1 cellular context compared by ENCODE assay signal in the genomic region with DNA sequence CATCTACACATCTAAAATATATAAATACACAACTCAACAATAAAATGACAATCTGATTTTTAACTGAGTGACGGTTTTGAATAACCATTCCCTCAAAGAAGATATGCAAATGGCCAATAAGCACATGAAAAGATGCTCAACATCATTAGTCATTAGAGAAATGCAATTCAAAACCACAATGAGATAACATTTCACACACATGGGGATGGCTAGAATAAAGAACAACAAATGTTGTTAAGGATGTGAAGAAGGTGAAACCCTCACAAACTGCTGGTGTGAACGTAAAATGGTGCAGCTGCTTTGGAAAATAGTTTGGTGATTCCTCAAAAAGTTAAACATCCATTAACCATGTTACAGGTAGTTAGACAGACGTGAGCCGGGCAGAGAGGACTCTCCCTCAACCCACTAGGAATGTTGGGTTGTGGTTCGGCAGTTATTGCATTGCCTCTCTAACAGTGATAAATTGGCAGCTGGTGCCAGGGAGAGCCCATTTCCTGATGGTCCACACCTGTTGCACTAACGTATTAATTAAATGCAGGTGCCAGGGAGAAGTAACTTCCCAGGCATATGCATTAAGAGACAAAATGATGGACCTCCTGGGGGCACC.
TF ChIP-seq lines count a peak whose summit lies in the region.

No MANE protein-coding gene starts in this region.

TF ChIP-seq in K562, 482 proteins besides CTCF, POLR2A, EP300 and RAD21:
- TF ChIP-seq ZBED1 (IDR thresholded peaks at IDR 0.05) (no peak), RHOXF2B (CRISPR knock-in tag; conservative IDR thresholded peaks at IDR 0.05) (no peak), RBM14 (IDR thresholded peaks at IDR 0.05; ENCODE audit: borderline replicate concordance, insufficient read depth, low read depth, low read length) (no peak), XRCC4 (IDR thresholded peaks at IDR 0.05; ENCODE audit: extremely low read depth, insufficient read depth, insufficient read length) (no peak), SIN3B (IDR thresholded peaks at IDR 0.05; ENCODE audit: low read depth) (no peak), U2AF2 (optimal IDR thresholded peaks at IDR 0.05; ENCODE audit: low read depth, low read length) (no peak), ILK (tag; IDR thresholded peaks at IDR 0.05; ENCODE audit: borderline replicate concordance, low read depth) (no peak), SIRT6 (IDR thresholded peaks at IDR 0.05; ENCODE audit: low read depth, low read length) (no peak), STAT5B (CRISPR knock-in tag; IDR thresholded peaks at IDR 0.05) (no peak), ZNF77 (CRISPR knock-in tag; IDR thresholded peaks at IDR 0.05) (no peak), SFPQ (IDR thresholded peaks at IDR 0.05; ENCODE audit: low read depth, low read length) (no peak)
